Comparison of ENCODE assay signal across 1 cellular context in the genomic region with DNA sequence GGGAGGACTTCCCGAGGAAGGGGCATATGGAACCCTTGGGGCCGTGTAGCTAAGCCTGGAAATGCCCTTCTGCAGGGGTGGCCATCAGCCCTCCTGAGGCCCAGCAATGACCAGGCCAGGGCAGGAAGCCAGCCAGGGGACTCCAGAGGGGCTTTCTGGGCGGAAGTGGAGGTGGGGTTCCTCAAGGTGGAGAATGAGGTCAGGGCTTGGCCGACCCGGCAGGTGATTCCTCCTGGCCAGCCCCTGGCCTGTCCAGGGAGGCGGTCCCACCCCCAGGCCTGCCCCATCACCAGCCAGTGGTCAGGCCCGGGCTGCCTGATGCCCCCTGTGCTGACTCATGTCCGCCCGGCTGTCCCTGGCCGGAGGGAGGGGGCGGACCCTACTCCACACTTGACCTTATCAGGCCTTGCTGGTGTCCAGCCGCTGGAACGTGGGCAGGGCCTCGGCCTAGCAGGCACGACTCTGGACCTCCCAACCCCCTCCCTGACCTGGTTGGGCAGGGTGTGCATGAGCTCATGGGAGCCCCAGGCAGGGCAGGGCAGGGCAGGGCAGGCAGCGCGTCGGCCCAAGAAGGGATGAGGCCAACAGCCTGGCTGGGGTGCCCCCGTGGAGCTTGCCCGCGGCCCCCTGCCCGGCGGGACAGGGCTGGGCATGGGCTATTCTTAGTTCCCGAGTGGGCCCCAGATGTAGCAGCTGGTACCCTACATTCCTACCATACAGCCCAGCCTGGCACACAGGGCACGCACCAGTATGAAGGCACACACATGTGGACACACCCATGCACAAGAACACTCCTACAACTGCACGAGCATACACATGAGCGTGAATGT.
TF ChIP-seq lines count a peak whose summit lies in the region.

No MANE protein-coding gene starts in this region.

TF ChIP-seq in HepG2, 621 proteins besides CTCF, POLR2A, EP300 and RAD21 (continued from another document and continues in another):
- TF ChIP-seq, protein P1, sequence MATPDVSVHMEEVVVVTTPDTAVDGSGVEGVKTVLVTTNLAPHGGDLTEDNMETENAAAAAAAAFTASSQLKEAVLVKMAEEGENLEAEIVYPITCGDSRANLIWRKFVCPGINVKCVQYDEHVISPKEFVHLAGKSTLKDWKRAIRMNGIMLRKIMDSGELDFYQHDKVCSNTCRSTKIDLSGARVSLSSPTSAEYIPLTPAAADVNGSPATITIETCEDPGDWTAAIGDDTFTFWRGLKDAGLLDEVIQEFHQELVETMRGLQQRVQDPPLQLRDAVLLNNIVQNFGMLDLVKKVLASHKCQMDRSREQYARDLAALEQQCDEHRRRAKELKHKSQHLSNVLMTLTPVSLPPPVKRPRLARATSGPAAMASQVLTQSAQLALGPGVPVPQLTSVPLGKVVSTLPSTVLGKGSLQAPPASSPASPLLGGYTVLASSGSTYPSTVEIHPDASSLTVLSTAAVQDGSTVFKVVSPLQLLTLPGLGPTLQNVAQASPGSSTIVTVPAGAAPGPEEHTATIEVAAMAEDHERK (CRISPR knock-in tag; IDR thresholded peaks at IDR 0.05; ENCODE audit: low read depth), result no peak
- TF ChIP-seq NFYC (CRISPR knock-in tag; IDR thresholded peaks at IDR 0.05) (peak; percentile 62), ZNF619 (CRISPR knock-in tag; IDR thresholded peaks at IDR 0.05) (peak; percentile 4; the same call in 1 of the 2 replicates), CHD4 (IDR thresholded peaks at IDR 0.05; ENCODE audit: borderline replicate concordance, low read length) (no peak), KDM6A (CRISPR knock-in tag; IDR thresholded peaks at IDR 0.05; ENCODE audit: low read depth) (peak; percentile 60; the same call in 1 of the 2 replicates), ZNF749 (CRISPR knock-in tag; IDR thresholded peaks at IDR 0.05; ENCODE audit: borderline replicate concordance) (no peak), ETV5 (CRISPR knock-in tag; IDR thresholded peaks at IDR 0.05; ENCODE audit: borderline replicate concordance) (peak; percentile 96), MAFK (conservative IDR thresholded peaks at IDR 0.05 in 1 of 2, IDR thresholded peaks at IDR 0.05 in 1 of 2; ENCODE audit: low read length in 2 of 2) (peak; percentile 47 to 56; a peak in 3 of 4 replicates), ZNF652 (CRISPR knock-in tag; IDR thresholded peaks at IDR 0.05; ENCODE audit: borderline replicate concordance, low read depth) (no peak), TEAD2 (CRISPR knock-in tag; IDR thresholded peaks at IDR 0.05) (no peak), ZBTB20 (CRISPR knock-in tag; IDR thresholded peaks at IDR 0.05; ENCODE audit: borderline replicate concordance, low read depth) (peak; percentile 83; the same call in 1 of the 2 replicates), ZNF264 (CRISPR knock-in tag; IDR thresholded peaks at IDR 0.05) (peak; percentile 79; the same call in 1 of the 2 replicates), NCOA2 (CRISPR knock-in tag; IDR thresholded peaks at IDR 0.05) (peak; percentile 65), THYN1 (CRISPR knock-in tag; IDR thresholded peaks at IDR 0.05; ENCODE audit: borderline replicate concordance, low read depth) (peak; percentile 36; the same call in 1 of the 2 replicates), SMAD3 (CRISPR knock-in tag; IDR thresholded peaks at IDR 0.05) (peak; percentile 17; the same call in 1 of the 2 replicates), ZBTB7A (CRISPR knock-in tag; IDR thresholded peaks at IDR 0.05) (peak; percentile 78), ZNF136 (CRISPR knock-in tag; IDR thresholded peaks at IDR 0.05; ENCODE audit: low read depth) (peak; percentile 66; the same call in 1 of the 2 replicates), ZFP90 (CRISPR knock-in tag; IDR thresholded peaks at IDR 0.05; ENCODE audit: borderline replicate concordance) (peak; percentile 66; the same call in 1 of the 2 replicates), ZNF557 (CRISPR knock-in tag; IDR thresholded peaks at IDR 0.05) (no peak), ZFY (CRISPR knock-in tag; IDR thresholded peaks at IDR 0.05) (peak; percentile 86), ZNF430 (CRISPR knock-in tag; IDR thresholded peaks at IDR 0.05) (peak; percentile 52; the same call in 1 of the 2 replicates), SP4 (CRISPR knock-in tag; IDR thresholded peaks at IDR 0.05) (peak; percentile 82), XRCC5 (optimal IDR thresholded peaks at IDR 0.05; ENCODE audit: low read length) (peak; percentile 31), PCBP2 (optimal IDR thresholded peaks at IDR 0.05; ENCODE audit: low read depth, low read length, poor library complexity, severe bottlenecking) (no peak), ZNF253 (CRISPR knock-in tag; IDR thresholded peaks at IDR 0.05; ENCODE audit: borderline replicate concordance) (no peak; the same call in 1 of the 2 replicates), MAFG (CRISPR knock-in tag; IDR thresholded peaks at IDR 0.05) (peak; percentile 87), ZNF781 (CRISPR knock-in tag; IDR thresholded peaks at IDR 0.05; ENCODE audit: borderline replicate concordance, not compliant biosample characterization) (peak; percentile 28), ZFX (CRISPR knock-in tag; IDR thresholded peaks at IDR 0.05; ENCODE audit: low read depth) (peak; percentile 97), PRMT3 (CRISPR knock-in tag; IDR thresholded peaks at IDR 0.05; ENCODE audit: borderline replicate concordance, low read depth) (no peak), ZNF629 (CRISPR knock-in tag; conservative IDR thresholded peaks at IDR 0.05) (peak; percentile 41; the same call in 1 of the 2 replicates), TAF15 (IDR thresholded peaks at IDR 0.05; ENCODE audit: low read depth, low read length, poor library complexity, severe bottlenecking) (no peak)
- TF ChIP-seq, protein P2, sequence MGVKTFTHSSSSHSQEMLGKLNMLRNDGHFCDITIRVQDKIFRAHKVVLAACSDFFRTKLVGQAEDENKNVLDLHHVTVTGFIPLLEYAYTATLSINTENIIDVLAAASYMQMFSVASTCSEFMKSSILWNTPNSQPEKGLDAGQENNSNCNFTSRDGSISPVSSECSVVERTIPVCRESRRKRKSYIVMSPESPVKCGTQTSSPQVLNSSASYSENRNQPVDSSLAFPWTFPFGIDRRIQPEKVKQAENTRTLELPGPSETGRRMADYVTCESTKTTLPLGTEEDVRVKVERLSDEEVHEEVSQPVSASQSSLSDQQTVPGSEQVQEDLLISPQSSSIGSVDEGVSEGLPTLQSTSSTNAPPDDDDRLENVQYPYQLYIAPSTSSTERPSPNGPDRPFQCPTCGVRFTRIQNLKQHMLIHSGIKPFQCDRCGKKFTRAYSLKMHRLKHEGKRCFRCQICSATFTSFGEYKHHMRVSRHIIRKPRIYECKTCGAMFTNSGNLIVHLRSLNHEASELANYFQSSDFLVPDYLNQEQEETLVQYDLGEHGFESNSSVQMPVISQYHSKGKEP (CRISPR knock-in tag; IDR thresholded peaks at IDR 0.05), result no peak
- TF ChIP-seq, protein P3, sequence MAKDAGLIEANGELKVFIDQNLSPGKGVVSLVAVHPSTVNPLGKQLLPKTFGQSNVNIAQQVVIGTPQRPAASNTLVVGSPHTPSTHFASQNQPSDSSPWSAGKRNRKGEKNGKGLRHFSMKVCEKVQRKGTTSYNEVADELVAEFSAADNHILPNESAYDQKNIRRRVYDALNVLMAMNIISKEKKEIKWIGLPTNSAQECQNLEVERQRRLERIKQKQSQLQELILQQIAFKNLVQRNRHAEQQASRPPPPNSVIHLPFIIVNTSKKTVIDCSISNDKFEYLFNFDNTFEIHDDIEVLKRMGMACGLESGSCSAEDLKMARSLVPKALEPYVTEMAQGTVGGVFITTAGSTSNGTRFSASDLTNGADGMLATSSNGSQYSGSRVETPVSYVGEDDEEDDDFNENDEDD (CRISPR knock-in tag; IDR thresholded peaks at IDR 0.05; ENCODE audit: borderline replicate concordance), result peak; percentile 57; the same call in 1 of the 2 replicates
- TF ChIP-seq, protein P4, sequence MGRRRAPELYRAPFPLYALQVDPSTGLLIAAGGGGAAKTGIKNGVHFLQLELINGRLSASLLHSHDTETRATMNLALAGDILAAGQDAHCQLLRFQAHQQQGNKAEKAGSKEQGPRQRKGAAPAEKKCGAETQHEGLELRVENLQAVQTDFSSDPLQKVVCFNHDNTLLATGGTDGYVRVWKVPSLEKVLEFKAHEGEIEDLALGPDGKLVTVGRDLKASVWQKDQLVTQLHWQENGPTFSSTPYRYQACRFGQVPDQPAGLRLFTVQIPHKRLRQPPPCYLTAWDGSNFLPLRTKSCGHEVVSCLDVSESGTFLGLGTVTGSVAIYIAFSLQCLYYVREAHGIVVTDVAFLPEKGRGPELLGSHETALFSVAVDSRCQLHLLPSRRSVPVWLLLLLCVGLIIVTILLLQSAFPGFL (CRISPR knock-in tag; IDR thresholded peaks at IDR 0.05), result no peak
- TF ChIP-seq, protein P5, sequence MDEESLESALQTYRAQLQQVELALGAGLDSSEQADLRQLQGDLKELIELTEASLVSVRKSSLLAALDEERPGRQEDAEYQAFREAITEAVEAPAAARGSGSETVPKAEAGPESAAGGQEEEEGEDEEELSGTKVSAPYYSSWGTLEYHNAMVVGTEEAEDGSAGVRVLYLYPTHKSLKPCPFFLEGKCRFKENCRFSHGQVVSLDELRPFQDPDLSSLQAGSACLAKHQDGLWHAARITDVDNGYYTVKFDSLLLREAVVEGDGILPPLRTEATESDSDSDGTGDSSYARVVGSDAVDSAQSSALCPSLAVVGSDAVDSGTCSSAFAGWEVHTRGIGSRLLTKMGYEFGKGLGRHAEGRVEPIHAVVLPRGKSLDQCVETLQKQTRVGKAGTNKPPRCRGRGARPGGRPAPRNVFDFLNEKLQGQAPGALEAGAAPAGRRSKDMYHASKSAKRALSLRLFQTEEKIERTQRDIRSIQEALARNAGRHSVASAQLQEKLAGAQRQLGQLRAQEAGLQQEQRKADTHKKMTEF (CRISPR knock-in tag; IDR thresholded peaks at IDR 0.05), result peak; percentile 84
- TF ChIP-seq, protein P6, sequence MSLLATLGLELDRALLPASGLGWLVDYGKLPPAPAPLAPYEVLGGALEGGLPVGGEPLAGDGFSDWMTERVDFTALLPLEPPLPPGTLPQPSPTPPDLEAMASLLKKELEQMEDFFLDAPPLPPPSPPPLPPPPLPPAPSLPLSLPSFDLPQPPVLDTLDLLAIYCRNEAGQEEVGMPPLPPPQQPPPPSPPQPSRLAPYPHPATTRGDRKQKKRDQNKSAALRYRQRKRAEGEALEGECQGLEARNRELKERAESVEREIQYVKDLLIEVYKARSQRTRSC (CRISPR knock-in tag; IDR thresholded peaks at IDR 0.05; ENCODE audit: low read depth), result 0 out of 2 replicates have a peak, but pooled peaks have one; percentile 72
- TF ChIP-seq, protein P7, sequence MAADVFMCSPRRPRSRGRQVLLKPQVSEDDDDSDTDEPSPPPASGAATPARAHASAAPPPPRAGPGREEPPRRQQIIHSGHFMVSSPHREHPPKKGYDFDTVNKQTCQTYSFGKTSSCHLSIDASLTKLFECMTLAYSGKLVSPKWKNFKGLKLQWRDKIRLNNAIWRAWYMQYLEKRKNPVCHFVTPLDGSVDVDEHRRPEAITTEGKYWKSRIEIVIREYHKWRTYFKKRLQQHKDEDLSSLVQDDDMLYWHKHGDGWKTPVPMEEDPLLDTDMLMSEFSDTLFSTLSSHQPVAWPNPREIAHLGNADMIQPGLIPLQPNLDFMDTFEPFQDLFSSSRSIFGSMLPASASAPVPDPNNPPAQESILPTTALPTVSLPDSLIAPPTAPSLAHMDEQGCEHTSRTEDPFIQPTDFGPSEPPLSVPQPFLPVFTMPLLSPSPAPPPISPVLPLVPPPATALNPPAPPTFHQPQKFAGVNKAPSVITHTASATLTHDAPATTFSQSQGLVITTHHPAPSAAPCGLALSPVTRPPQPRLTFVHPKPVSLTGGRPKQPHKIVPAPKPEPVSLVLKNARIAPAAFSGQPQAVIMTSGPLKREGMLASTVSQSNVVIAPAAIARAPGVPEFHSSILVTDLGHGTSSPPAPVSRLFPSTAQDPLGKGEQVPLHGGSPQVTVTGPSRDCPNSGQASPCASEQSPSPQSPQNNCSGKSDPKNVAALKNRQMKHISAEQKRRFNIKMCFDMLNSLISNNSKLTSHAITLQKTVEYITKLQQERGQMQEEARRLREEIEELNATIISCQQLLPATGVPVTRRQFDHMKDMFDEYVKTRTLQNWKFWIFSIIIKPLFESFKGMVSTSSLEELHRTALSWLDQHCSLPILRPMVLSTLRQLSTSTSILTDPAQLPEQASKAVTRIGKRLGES (CRISPR knock-in tag; IDR thresholded peaks at IDR 0.05; ENCODE audit: borderline replicate concordance), result no peak
- TF ChIP-seq, protein P8, sequence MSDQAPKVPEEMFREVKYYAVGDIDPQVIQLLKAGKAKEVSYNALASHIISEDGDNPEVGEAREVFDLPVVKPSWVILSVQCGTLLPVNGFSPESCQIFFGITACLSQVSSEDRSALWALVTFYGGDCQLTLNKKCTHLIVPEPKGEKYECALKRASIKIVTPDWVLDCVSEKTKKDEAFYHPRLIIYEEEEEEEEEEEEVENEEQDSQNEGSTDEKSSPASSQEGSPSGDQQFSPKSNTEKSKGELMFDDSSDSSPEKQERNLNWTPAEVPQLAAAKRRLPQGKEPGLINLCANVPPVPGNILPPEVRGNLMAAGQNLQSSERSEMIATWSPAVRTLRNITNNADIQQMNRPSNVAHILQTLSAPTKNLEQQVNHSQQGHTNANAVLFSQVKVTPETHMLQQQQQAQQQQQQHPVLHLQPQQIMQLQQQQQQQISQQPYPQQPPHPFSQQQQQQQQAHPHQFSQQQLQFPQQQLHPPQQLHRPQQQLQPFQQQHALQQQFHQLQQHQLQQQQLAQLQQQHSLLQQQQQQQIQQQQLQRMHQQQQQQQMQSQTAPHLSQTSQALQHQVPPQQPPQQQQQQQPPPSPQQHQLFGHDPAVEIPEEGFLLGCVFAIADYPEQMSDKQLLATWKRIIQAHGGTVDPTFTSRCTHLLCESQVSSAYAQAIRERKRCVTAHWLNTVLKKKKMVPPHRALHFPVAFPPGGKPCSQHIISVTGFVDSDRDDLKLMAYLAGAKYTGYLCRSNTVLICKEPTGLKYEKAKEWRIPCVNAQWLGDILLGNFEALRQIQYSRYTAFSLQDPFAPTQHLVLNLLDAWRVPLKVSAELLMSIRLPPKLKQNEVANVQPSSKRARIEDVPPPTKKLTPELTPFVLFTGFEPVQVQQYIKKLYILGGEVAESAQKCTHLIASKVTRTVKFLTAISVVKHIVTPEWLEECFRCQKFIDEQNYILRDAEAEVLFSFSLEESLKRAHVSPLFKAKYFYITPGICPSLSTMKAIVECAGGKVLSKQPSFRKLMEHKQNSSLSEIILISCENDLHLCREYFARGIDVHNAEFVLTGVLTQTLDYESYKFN (CRISPR knock-in tag; conservative IDR thresholded peaks at IDR 0.05), result peak; percentile 87
